19 cellular contexts compared by ENCODE assay signal in genomic region chr2:217958206-217958888, GRCh38. TPM values are rescaled to one million over a fixed set of nuclear protein-coding genes. Genes with fewer than 3 reads are reported as not detected.
A peak's percentile ranks its signal among the peaks of the same experiment; 100 is the strongest.
DNase-seq lines count a peak whose midpoint lies in the region; ATAC-seq, FAIRE-seq and TF ChIP-seq lines count a peak whose summit lies in the region.
"Had no signal": no experiment of that assay in that cellular context is flagged by ENCODE, and none has a peak within 500 bp of the region (broad histone marks: within the 10 kb centered on the region; RNA-seq: fewer than 3 reads in every experiment).

No MANE protein-coding gene starts in this region.

- FAIRE-seq in HepG2 (lab: Jason Lieb, UNC) = no peak
- FAIRE-seq: A549, G401.6, GM12891 had no signal

- TF ChIP-seq POLR2A in right lobe of liver (IDR thresholded peaks at IDR 0.05) = no peak
- TF ChIP-seq POLR2A in HepG2 (IDR thresholded peaks at IDR 0.05; ENCODE audit: insufficient read depth in 1 of 2, low read depth in 2 of 2, low read length in 2 of 2) = no peak
- TF ChIP-seq POLR2A in sigmoid colon (IDR thresholded peaks at IDR 0.05) = no peak
- no peak for TF ChIP-seq POLR2A in uterus (IDR thresholded peaks at IDR 0.05)

- H3K27ac ChIP-seq in right lobe of liver = no peak overlapping the region
- H3K27ac ChIP-seq in HepG2 (ENCODE audit: extremely low read length, insufficient read depth, low read length) = no peak overlapping the region
- H3K27ac ChIP-seq in sigmoid colon = peak overlapping the region; percentile 84 to 98 (median 96)
- H3K27ac ChIP-seq in uterus = peak overlapping the region; percentile 91 to 97
- H3K27ac ChIP-seq: A549, PC-9 had no signal

- intact Hi-C loops in right lobe of liver (cut with DNase I) = no loop called here
- intact Hi-C loops in HepG2 (cut with micrococcal nuclease; ENCODE audit: unreplicated experiment) = no loop called here
- intact Hi-C loops in sigmoid colon (cut with DNase I) = no loop called here
- intact Hi-C loops in uterus (cut with DNase I; ENCODE audit: low total_unique reads) = no loop called here

- TF ChIP-seq RAD21 in HepG2 (CRISPR knock-in tag; IDR thresholded peaks at IDR 0.05) = no peak

- H3K9ac ChIP-seq in HepG2 (ENCODE audit: insufficient read depth, low read depth, low read length) = no peak overlapping the region

- no peak for TF ChIP-seq CTCF in right lobe of liver (IDR thresholded peaks at IDR 0.05)
- TF ChIP-seq CTCF in HepG2 (CRISPR knock-in tag; IDR thresholded peaks at IDR 0.05) = no peak
- no peak for TF ChIP-seq CTCF in sigmoid colon (IDR thresholded peaks at IDR 0.05)
- no peak for TF ChIP-seq CTCF in uterus (IDR thresholded peaks at IDR 0.05)

- peaks cover 0 to 7% (median 0%) of the 10 kb centered on the region in 4 donors for H3K4me1 ChIP-seq in right lobe of liver
- no peaks in the 10 kb centered on the region for H3K4me1 ChIP-seq in HepG2 (ENCODE audit: insufficient read depth, low read length)
- peaks cover 0 to 94% (median 89%) of the 10 kb centered on the region in 4 donors for H3K4me1 ChIP-seq in sigmoid colon
- H3K4me1 ChIP-seq in uterus = peaks cover 6 to 33% of the 10 kb centered on the region in 2 donors
- H3K4me1 ChIP-seq: A549 had no signal

- CTCF ChIA-PET in HepG2 (lab: Yijun Ruan, JAX; ENCODE audit: low intra/inter-chr PET ratio, low total read pairs) = no interaction called here

- in situ Hi-C loops in HepG2 (cut with HindIII; ENCODE audit: extremely low pct_ligation_motif_present, low pct_unique_long_range_greater_than_20kb) = no loop called here

- WGBS in right lobe of liver (ENCODE audit: insufficient coverage, low coverage, low lambda C conversion rate, missing lambda C conversion rate) = 73% methylated on average over 3 of the region's 16 CpGs
- 41% methylated on average over 16 of the region's 16 CpGs for WGBS in HepG2 (ENCODE audit: low lambda C conversion rate)
- 91 to 93% methylated on average over 16 of the region's 16 CpGs for WGBS in sigmoid colon, 2 donors

- TF ChIP-seq EP300 in HepG2 (IDR thresholded peaks at IDR 0.05; ENCODE audit: low read depth in 2 of 2, low read length in 2 of 2) (no peak), HepG2 (CRISPR knock-in tag; IDR thresholded peaks at IDR 0.05; ENCODE audit: borderline replicate concordance) (no peak), sigmoid colon (IDR thresholded peaks at IDR 0.05) (no peak)

- H3K4me3 ChIP-seq in right lobe of liver (no peak overlapping the region), HepG2 (replicated peaks in 1 of 3; ENCODE audit: insufficient read depth in 1 of 3, low read depth in 2 of 3, low read length in 3 of 3) (no peak overlapping the region), sigmoid colon (peak overlapping the region in 1 of 4 donors; percentile 49), uterus (no peak overlapping the region)
- H3K4me3 ChIP-seq: A549, PC-9 had no signal

- peak in 2 of 3 donors; percentile 27 to 32 for DNase-seq in right lobe of liver
- no peak for DNase-seq in HepG2 (ENCODE audit: low spot score)
- DNase-seq in mesenteric fat pad (ENCODE audit: low spot score) = peak; percentile 62
- DNase-seq in sigmoid colon = peak; percentile 62
- peak; percentile 12 to 27 for DNase-seq in uterus
- no peak for DNase-seq in KG1 (lab: John Stamatoyannopoulos, UW)
- no peak for DNase-seq in NCI-H345 (lab: John Stamatoyannopoulos, UW)
- no peak for DNase-seq in effector CD8-positive, alpha-beta T cell (lab: John Stamatoyannopoulos, UW)
- DNase-seq: Calu3; CD4-positive, alpha-beta T cell; DMS79; GOT3; NCI-H1092; NCI-H1694; NCI-H69; PC-9 had no signal

- POLR2A ChIA-PET in HepG2 (lab: Yijun Ruan, JAX) = no interaction called here

- no peaks in the 10 kb centered on the region for H3K27me3 ChIP-seq in right lobe of liver
- H3K27me3 ChIP-seq in HepG2 (ENCODE audit: control insufficient read depth in 1 of 2, insufficient read depth in 2 of 2, low read length in 2 of 2) = peaks cover 2 to 61% of the 10 kb centered on the region in 2 experiments; a peak in 4 of 5 replicates
- H3K27me3 ChIP-seq in sigmoid colon = no peaks in the 10 kb centered on the region
- H3K27me3 ChIP-seq in uterus = no peaks in the 10 kb centered on the region

- H3K79me2 ChIP-seq in HepG2 (ENCODE audit: insufficient read depth, low read length) = no peaks in the 10 kb centered on the region

- BruUV-seq in HepG2 (replicated peaks; lab: Mats Ljungman, UMichigan) = no TSS peak

- H4K20me1 ChIP-seq in HepG2 (ENCODE audit: insufficient read depth, low read length) = no peaks in the 10 kb centered on the region

- no peak overlapping the region for H2AFZ ChIP-seq in HepG2 (ENCODE audit: low read length)
- H2AFZ ChIP-seq: PC-9 had no signal

- H3K4me2 ChIP-seq in HepG2 (ENCODE audit: low read depth, low read length) = no peak overlapping the region
- H3K4me2 ChIP-seq: A549, PC-9 had no signal

- H3K36me3 ChIP-seq in right lobe of liver = no peaks in the 10 kb centered on the region
- no peaks in the 10 kb centered on the region for H3K36me3 ChIP-seq in HepG2 (replicated peaks in 1 of 2; ENCODE audit: control insufficient read depth in 1 of 2, insufficient read depth in 2 of 2, low read length in 2 of 2)
- no peaks in the 10 kb centered on the region for H3K36me3 ChIP-seq in sigmoid colon
- no peaks in the 10 kb centered on the region for H3K36me3 ChIP-seq in uterus

- ATAC-seq in right lobe of liver (no peak), HepG2 (no peak)
- ATAC-seq: A549 had no signal

- H3K9me3 ChIP-seq in right lobe of liver (no peaks in the 10 kb centered on the region), HepG2 (ENCODE audit: low read length) (no peaks in the 10 kb centered on the region), sigmoid colon (no peaks in the 10 kb centered on the region), uterus (no peaks in the 10 kb centered on the region)
- H3K9me3 ChIP-seq: A549 had no signal

TF ChIP-seq in HepG2, 621 proteins besides CTCF, POLR2A, EP300 and RAD21:
- no peak for TF ChIP-seq ZNF775 (CRISPR knock-in tag; IDR thresholded peaks at IDR 0.05; ENCODE audit: borderline replicate concordance)
- no peak for TF ChIP-seq TCF12 (IDR thresholded peaks at IDR 0.05)
- TF ChIP-seq TCF12 (CRISPR knock-in tag; IDR thresholded peaks at IDR 0.05) = no peak
- TF ChIP-seq JARID2 (CRISPR knock-in tag; IDR thresholded peaks at IDR 0.05; ENCODE audit: insufficient replicate concordance) = no peak
- TF ChIP-seq AHR (CRISPR knock-in tag; IDR thresholded peaks at IDR 0.05) = no peak
- TF ChIP-seq MEIS1 (CRISPR knock-in tag; IDR thresholded peaks at IDR 0.05; ENCODE audit: borderline replicate concordance) = no peak

RNA-seq across cellular contexts. Expression of gene TNS1, which starts 44.4 kb away (rescaled TPM):
- total RNA-seq in right lobe of liver = 100 to 1,000 TPM in 3 of 6 experiments, 10 to 100 TPM in 3; 68.4 to 209 (median 99.2) TPM
- total RNA-seq in HepG2 (2016; rRNA removed; fragmentation: Illumina TruSeq; extraction: Trizol) = 1.9 TPM in 2 replicates
- 0.51 and 0.71 TPM in 2 replicates for total RNA-seq in HepG2 (2016; cell fraction: cytosol; rRNA removed; fragmentation: Illumina TruSeq; extraction: Trizol; ENCODE audit: low read depth)
- 1.1 and 1.7 TPM in 2 replicates for total RNA-seq in HepG2 (2016; cell fraction: insoluble cytoplasmic fraction; rRNA removed; fragmentation: Illumina TruSeq; extraction: Trizol)
- total RNA-seq in HepG2 (2016; cell fraction: membrane; rRNA removed; fragmentation: Illumina TruSeq; extraction: Trizol) = 1.9 and 2.2 TPM in 2 replicates
- total RNA-seq in HepG2 (2016; cell fraction: nucleus; rRNA removed; fragmentation: Illumina TruSeq; extraction: Trizol) = 3.7 and 4.7 TPM in 2 replicates
- polyA plus RNA-seq in HepG2 (2011; rRNA removed) = 118 and 127 TPM in 2 replicates
- 72.1 and 78.8 TPM in 2 replicates for polyA plus RNA-seq in HepG2 (2011; cell fraction: cytosol; rRNA removed)
- polyA plus RNA-seq in HepG2 (2011; cell fraction: nucleus; rRNA removed) = 302 and 373 TPM in 2 replicates
- polyA plus RNA-seq in HepG2 (2012) = 63.6 and 87.8 TPM in 2 replicates
- 0.35 and 0.62 TPM in 2 replicates for polyA plus RNA-seq in HepG2 (2016; cell fraction: cytosol; fragmentation: Illumina TruSeq; extraction: Trizol; ENCODE audit: low read depth)
- 1.3 and 1.7 TPM in 2 replicates for polyA plus RNA-seq in HepG2 (2016; cell fraction: insoluble cytoplasmic fraction; fragmentation: Illumina TruSeq; extraction: Trizol; ENCODE audit: low read depth)
- 0.73 and 0.90 TPM in 2 replicates for polyA plus RNA-seq in HepG2 (2016; cell fraction: membrane; fragmentation: Illumina TruSeq; extraction: Trizol; ENCODE audit: low read depth)
- polyA plus RNA-seq in HepG2 (2016; cell fraction: nucleus; fragmentation: Illumina TruSeq; extraction: Trizol; ENCODE audit: insufficient read depth, low read depth) = 1.9 and 2.0 TPM in 2 replicates
- polyA minus RNA-seq in HepG2 (2011; rRNA and poly(A)+ RNA removed; ENCODE audit: low replicate concordance) = 3.6 and 445 TPM in 2 replicates
- polyA minus RNA-seq in HepG2 (2011; cell fraction: cytosol; rRNA and poly(A)+ RNA removed) = 116 and 155 TPM in 2 replicates
- 504 and 544 TPM in 2 replicates for polyA minus RNA-seq in HepG2 (2011; cell fraction: nucleus; rRNA and poly(A)+ RNA removed)
- 449 TPM for total RNA-seq in mesenteric fat pad
- total RNA-seq in sigmoid colon = 1,000 to 10,000 TPM in 2 of 4 donors, 100 to 1,000 TPM in 2; 444 to 1,607 (median 968) TPM
- polyA plus RNA-seq in sigmoid colon = 10 to 100 TPM in 2 of 3 donors, 1 to 10 TPM in 1; 3.7 to 57.2 (median 13.8) TPM
- total RNA-seq in uterus = 1,000 to 10,000 TPM in 1 of 4 donors, 100 to 1,000 TPM in 3; 144 to 1,338 (median 313) TPM

Comparison
In these comparisons a context has a peak if more than half of its experiments do, and no peak if none do; other contexts are left out.
1. DNase-seq: peak in right lobe of liver (2 of 3), mesenteric fat pad (single experiment), sigmoid colon (single experiment) and uterus (2 of 2); none in HepG2 (single experiment), KG1 (single experiment), NCI-H345 (single experiment) and effector CD8-positive, alpha-beta T cell (single experiment).
2. RNA of gene TNS1, which starts 44.4 kb away (total RNA-seq): 444 to 1,607 TPM in sigmoid colon, 449 TPM in mesenteric fat pad (single experiment), 144 to 1,338 TPM in uterus and 68.4 to 209 TPM in right lobe of liver; 0.51 to 4.7 TPM in HepG2; every median in the first group is over 10 times any median in the second.
3. H3K27ac ChIP-seq: peak in sigmoid colon (4 of 4) and uterus (2 of 2); none in right lobe of liver (0 of 3) and HepG2 (single experiment).